Comparison of ENCODE assay signal across 8 cellular contexts in genomic region chrX:13078739-13079444, GRCh38. TPM values are rescaled to one million over a fixed set of nuclear protein-coding genes. Genes with fewer than 3 reads are reported as not detected.
DNase-seq lines count a peak whose midpoint lies in the region; ATAC-seq and TF ChIP-seq lines count a peak whose summit lies in the region.

No MANE protein-coding gene starts in this region.

- H3K4me3 Mint-ChIP-seq in MCF 10A (ENCODE audit: unreplicated experiment) (no peak overlapping the region), immature natural killer cell (peak overlapping the region in 2 of 5 donors; percentile 23 to 57)
- H3K4me3 Mint-ChIP-seq in activated CD8-positive, alpha-beta T cell treated with anti-CD3 and anti-CD28 coated beads for 36 hours = peak overlapping the region; percentile 47
- peak overlapping the region; percentile 63 to 71 for H3K4me3 Mint-ChIP-seq in stimulated activated naive B cell treated with anti-CD40 and anti-IgM and Interleukin-4, amounts not matched to agents 10 μg/mL and 1 μg/mL and 100 μg/mL, for 72 hours

- no peaks in the 10 kb centered on the region for H3K36me3 ChIP-seq in breast epithelium

- H3K27me3 ChIP-seq in breast epithelium = peaks cover 0 to 13% of the 10 kb centered on the region in 2 donors

- no peaks in the 10 kb centered on the region for H3K9me3 ChIP-seq in breast epithelium

- H3K36me3 Mint-ChIP-seq in MCF 10A (ENCODE audit: insufficient read depth, unreplicated experiment) (no peaks in the 10 kb centered on the region), immature natural killer cell (peaks cover 0 to 4% (median 0%) of the 10 kb centered on the region in 3 donors)
- no peaks in the 10 kb centered on the region for H3K36me3 Mint-ChIP-seq in activated CD8-positive, alpha-beta T cell treated with anti-CD3 and anti-CD28 coated beads for 36 hours (ENCODE audit: low read depth)
- peaks cover 4 to 8% of the 10 kb centered on the region in 2 donors for H3K36me3 Mint-ChIP-seq in stimulated activated naive B cell treated with anti-CD40 and anti-IgM and Interleukin-4, amounts not matched to agents 10 μg/mL and 1 μg/mL and 100 μg/mL, for 72 hours

- DNase-seq in breast epithelium (ENCODE audit: low spot score in 2 of 2) = no peak
- DNase-seq in MCF 10A (ENCODE audit: unreplicated experiment) = no peak
- no peak for DNase-seq in activated CD8-positive, alpha-beta T cell treated with anti-CD3 and anti-CD28 coated beads for 36 hours
- no peak for DNase-seq in immature natural killer cell
- DNase-seq in stimulated activated naive B cell treated with anti-CD40 and anti-IgM and Interleukin-4, amounts not matched to agents 10 μg/mL and 1 μg/mL and 100 μg/mL, for 72 hours = no peak
- no peak for DNase-seq in stimulated activated CD4-positive, alpha-beta T cell treated with anti-CD3 and anti-CD28 coated beads, Interleukin-2, amount 100 ng/mL, for 48 hours
- no peak for DNase-seq in stimulated activated CD4-positive, alpha-beta T cell treated with anti-CD3 and anti-CD28 coated beads, Interleukin-4, amount 100 ng/mL, for 24 hours

- CTCF ChIA-PET in MCF 10A (lab: Yijun Ruan, JAX) = interaction anchor here (0.8 kb wide), 1 partner anchor 12 kb away, joined by 3 read pairs; no protein-coding TSS in a partner anchor
- CTCF ChIA-PET in activated CD8-positive, alpha-beta T cell treated with anti-CD3 and anti-CD28 coated beads for 36 hours (lab: Charles Lee) = interaction anchor here (0.8 to 1.3 kb wide), 3 partner anchors 13 to 133 kb away, joined by 3 to 4 read pairs (median 3); no protein-coding TSS in a partner anchor

- TF ChIP-seq POLR2A in breast epithelium (IDR thresholded peaks at IDR 0.05) = no peak

- no peaks in the 10 kb centered on the region for H3K4me1 Mint-ChIP-seq in MCF 10A (ENCODE audit: insufficient read depth, unreplicated experiment)
- H3K4me1 Mint-ChIP-seq in activated CD8-positive, alpha-beta T cell treated with anti-CD3 and anti-CD28 coated beads for 36 hours (ENCODE audit: low read depth) = peaks cover 84% of the 10 kb centered on the region
- peaks cover 65 to 80% of the 10 kb centered on the region in 2 donors for H3K4me1 Mint-ChIP-seq in immature natural killer cell
- peaks cover 55 to 85% of the 10 kb centered on the region in 2 donors for H3K4me1 Mint-ChIP-seq in stimulated activated naive B cell treated with anti-CD40 and anti-IgM and Interleukin-4, amounts not matched to agents 10 μg/mL and 1 μg/mL and 100 μg/mL, for 72 hours

- peak overlapping the region; percentile 52 to 66 for H3K27ac ChIP-seq in breast epithelium

- H3K27me3 Mint-ChIP-seq in MCF 10A (ENCODE audit: insufficient read depth, unreplicated experiment) (peaks cover 27% of the 10 kb centered on the region), immature natural killer cell (ENCODE audit: low read depth in 3 of 3) (peaks cover 0 to 9% (median 7%) of the 10 kb centered on the region in 3 donors)
- no peaks in the 10 kb centered on the region for H3K27me3 Mint-ChIP-seq in activated CD8-positive, alpha-beta T cell treated with anti-CD3 and anti-CD28 coated beads for 36 hours
- peaks cover 0 to 14% of the 10 kb centered on the region in 2 donors for H3K27me3 Mint-ChIP-seq in stimulated activated naive B cell treated with anti-CD40 and anti-IgM and Interleukin-4, amounts not matched to agents 10 μg/mL and 1 μg/mL and 100 μg/mL, for 72 hours

- intact Hi-C loops in breast epithelium (cut with DNase I; ENCODE audit: low total_unique reads) (no loop called here), MCF 10A (cut with micrococcal nuclease) (no loop called here)
- intact Hi-C loops in activated CD8-positive, alpha-beta T cell treated with anti-CD3 and anti-CD28 coated beads for 36 hours (cut with micrococcal nuclease) = no loop called here

- no peak overlapping the region for H3K4me3 ChIP-seq in breast epithelium

- H3K9me3 Mint-ChIP-seq in MCF 10A (ENCODE audit: unreplicated experiment) (no peaks in the 10 kb centered on the region), immature natural killer cell (no peaks in the 10 kb centered on the region)
- H3K9me3 Mint-ChIP-seq in activated CD8-positive, alpha-beta T cell treated with anti-CD3 and anti-CD28 coated beads for 36 hours = no peaks in the 10 kb centered on the region
- H3K9me3 Mint-ChIP-seq in stimulated activated naive B cell treated with anti-CD40 and anti-IgM and Interleukin-4, amounts not matched to agents 10 μg/mL and 1 μg/mL and 100 μg/mL, for 72 hours = no peaks in the 10 kb centered on the region

- ATAC-seq in activated CD8-positive, alpha-beta T cell treated with anti-CD3 and anti-CD28 coated beads for 36 hours = no peak
- no peak for ATAC-seq in stimulated activated naive B cell treated with anti-CD40 and anti-IgM and Interleukin-4, amounts not matched to agents 10 μg/mL and 1 μg/mL and 100 μg/mL, for 72 hours (replicated peaks)
- ATAC-seq in GM21390 (IDR thresholded peaks at IDR 0.05; ENCODE audit: unreplicated experiment) = no peak

- POLR2A ChIA-PET in MCF 10A (lab: Yijun Ruan, JAX) = no interaction called here
- POLR2A ChIA-PET in activated CD8-positive, alpha-beta T cell treated with anti-CD3 and anti-CD28 coated beads for 36 hours (lab: Charles Lee) = interaction anchor here (0.5 to 19.9 kb wide), 4 partner anchors 33 to 123 kb away, joined by 3 to 333 read pairs (median 5); partner anchors contain the start of gene TMSB4X

- no peaks in the 10 kb centered on the region for H3K4me1 ChIP-seq in breast epithelium

- BruUV-seq in MCF 10A (replicated peaks; lab: Mats Ljungman, UMichigan) = no TSS peak

- H3K27ac Mint-ChIP-seq in MCF 10A (ENCODE audit: low read depth, unreplicated experiment) (no peak overlapping the region), immature natural killer cell (peak overlapping the region in 5 of 6 donors; percentile 14 to 82 (median 53))
- peak overlapping the region; percentile 83 for H3K27ac Mint-ChIP-seq in activated CD8-positive, alpha-beta T cell treated with anti-CD3 and anti-CD28 coated beads for 36 hours
- peak overlapping the region; percentile 97 for H3K27ac Mint-ChIP-seq in stimulated activated naive B cell treated with anti-CD40 and anti-IgM and Interleukin-4, amounts not matched to agents 10 μg/mL and 1 μg/mL and 100 μg/mL, for 72 hours

- TF ChIP-seq CTCF in breast epithelium (IDR thresholded peaks at IDR 0.05) (no peak), MCF 10A (IDR thresholded peaks at IDR 0.05; ENCODE audit: unreplicated experiment) (no peak)
- TF ChIP-seq CTCF in activated CD8-positive, alpha-beta T cell treated with anti-CD3 and anti-CD28 coated beads for 36 hours (IDR thresholded peaks at IDR 0.05) = no peak

RNA-seq across cellular contexts. Expression of gene FAM9C, which starts 34.5 kb away (rescaled TPM):
- total RNA-seq in breast epithelium = not detected
- not detected in 2 replicates for total RNA-seq in MCF 10A (2022)
- not detected for total RNA-seq in activated CD8-positive, alpha-beta T cell treated with anti-CD3 and anti-CD28 coated beads for 36 hours
- polyA plus RNA-seq in immature natural killer cell = not detected
